Comparison of ENCODE assay signal across 34 cellular contexts in the genomic region with DNA sequence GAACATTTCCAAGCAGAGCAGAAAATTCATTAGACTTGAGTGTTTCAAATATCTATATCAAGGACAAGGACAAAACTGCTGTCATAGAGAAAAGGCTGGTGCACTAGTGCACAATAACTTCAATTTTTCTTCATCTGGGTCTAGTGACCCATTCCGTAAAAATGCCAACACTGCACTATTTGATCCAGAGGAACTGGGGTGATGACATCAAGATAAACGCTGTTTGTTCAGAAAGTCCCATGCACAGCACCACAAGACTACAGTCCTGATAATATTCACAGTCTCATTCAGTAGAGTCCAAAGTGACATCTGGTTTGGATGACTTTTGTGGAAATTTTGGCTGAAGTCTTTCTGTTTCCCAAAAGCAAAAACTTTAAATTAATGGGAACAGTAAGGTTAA.
"Had no signal": no experiment of that assay in that cellular context is flagged by ENCODE, and none has a peak within 500 bp of the region (broad histone marks: within the 10 kb centered on the region; RNA-seq: fewer than 3 reads in every experiment).

No MANE protein-coding gene starts in this region.

- H3K36me3 ChIP-seq: Peyer's patch, WERI-Rb-1 had no signal

- H3K27ac Mint-ChIP-seq: activated CD4-positive, alpha-beta memory T cell treated with anti-CD3 and anti-CD28 coated beads, Interleukin-2, amount 10 ng/mL, durations not matched to agents 7 days and 5 days; activated CD8-positive, alpha-beta memory T cell treated with anti-CD3 and anti-CD28 coated beads, Interleukin-2, amount 10 ng/mL, durations not matched to agents 7 days and 5 days; activated naive CD4-positive, alpha-beta T cell treated with anti-CD3 and anti-CD28 coated beads, Interleukin-2, amount 10 ng/mL, durations not matched to agents 7 days and 5 days; activated naive CD8-positive, alpha-beta T cell; activated naive CD8-positive, alpha-beta T cell treated with anti-CD3 and anti-CD28 coated beads, Interleukin-2, amount 50 U/mL, for 24 hours; brain had no signal

- H3K27me3 Mint-ChIP-seq: activated CD4-positive, alpha-beta memory T cell treated with anti-CD3 and anti-CD28 coated beads, Interleukin-2, amount 10 ng/mL, durations not matched to agents 7 days and 5 days; activated CD8-positive, alpha-beta memory T cell treated with anti-CD3 and anti-CD28 coated beads, Interleukin-2, amount 10 ng/mL, durations not matched to agents 7 days and 5 days; activated naive CD4-positive, alpha-beta T cell treated with anti-CD3 and anti-CD28 coated beads, Interleukin-2, amount 10 ng/mL, durations not matched to agents 7 days and 5 days had no signal

- H3K4me1 ChIP-seq: Peyer's patch had no signal

- H3K4me3 Mint-ChIP-seq: activated CD4-positive, alpha-beta memory T cell treated with anti-CD3 and anti-CD28 coated beads, Interleukin-2, amount 10 ng/mL, durations not matched to agents 7 days and 5 days; activated CD8-positive, alpha-beta memory T cell treated with anti-CD3 and anti-CD28 coated beads, Interleukin-2, amount 10 ng/mL, durations not matched to agents 7 days and 5 days; activated naive CD4-positive, alpha-beta T cell treated with anti-CD3 and anti-CD28 coated beads, Interleukin-2, amount 10 ng/mL, durations not matched to agents 7 days and 5 days; activated naive CD8-positive, alpha-beta T cell; activated naive CD8-positive, alpha-beta T cell treated with anti-CD3 and anti-CD28 coated beads, Interleukin-2, amount 50 U/mL, for 24 hours; brain had no signal

- H3K9me3 Mint-ChIP-seq: activated naive CD4-positive, alpha-beta T cell treated with anti-CD3 and anti-CD28 coated beads, Interleukin-2, amount 10 ng/mL, durations not matched to agents 7 days and 5 days had no signal

- DNase-seq: activated CD4-positive, alpha-beta memory T cell treated with anti-CD3 and anti-CD28 coated beads, Interleukin-2, amount 10 ng/mL, durations not matched to agents 7 days and 5 days; activated CD4-positive, alpha-beta T cell treated with anti-CD3 and anti-CD28 coated beads, Interleukin-2, amount 50 U/mL, for 1 hour; activated CD8-positive, alpha-beta memory T cell treated with anti-CD3 and anti-CD28 coated beads for 24 hours; activated CD8-positive, alpha-beta memory T cell treated with anti-CD3 and anti-CD28 coated beads, Interleukin-2, amount 10 ng/mL, durations not matched to agents 7 days and 5 days; activated CD8-positive, alpha-beta memory T cell treated with anti-CD3 and anti-CD28 coated beads, Interleukin-2, amount 50 U/mL, for 48 hours; activated effector memory CD4-positive, alpha-beta T cell treated with Interleukin-2 at 50 U/mL for 16 hours; activated naive CD4-positive, alpha-beta T cell treated with anti-CD3 and anti-CD28 coated beads, Interleukin-2, amount 10 ng/mL, durations not matched to agents 7 days and 5 days; activated naive CD8-positive, alpha-beta T cell treated with anti-CD3 and anti-CD28 coated beads, Interleukin-2, amount 50 U/mL, for 24 hours; activated T-cell treated with anti-CD3 and anti-CD28 coated beads, Interleukin-2, amount 50 U/mL, for 48 hours; anterior cingulate cortex; caudate nucleus; MM.1S; MV-4-11; NCI-H1092; NCI-H1436 treated with DMSO at 0.1 percent for 48 hours; NCI-H1694 treated with DMSO at 0.1 percent for 48 hours; NCI-H2029; NCI-H2171; NCI-H510A; NCI-H526; NCI-H748 treated with DMSO at 0.1 percent for 48 hours; NK-92 treated with Interleukin-12 subunit alpha and Interleukin-12 subunit beta, amount 100 ng/mL, for 24 hours; Peyer's patch; RPMI8226; SIG-M5; SW 1271; T-helper 1 cell; T-helper 2 cell; T-helper 9 cell; WERI-Rb-1 had no signal

- H3K27ac ChIP-seq: KMS-11, Peyer's patch, WERI-Rb-1 had no signal

- H3K4me2 ChIP-seq: KMS-11 had no signal

- H3K27me3 ChIP-seq: Peyer's patch had no signal

- H3K4me1 Mint-ChIP-seq: activated CD4-positive, alpha-beta memory T cell treated with anti-CD3 and anti-CD28 coated beads, Interleukin-2, amount 10 ng/mL, durations not matched to agents 7 days and 5 days; activated CD8-positive, alpha-beta memory T cell treated with anti-CD3 and anti-CD28 coated beads, Interleukin-2, amount 10 ng/mL, durations not matched to agents 7 days and 5 days; activated naive CD4-positive, alpha-beta T cell treated with anti-CD3 and anti-CD28 coated beads, Interleukin-2, amount 10 ng/mL, durations not matched to agents 7 days and 5 days; activated naive CD8-positive, alpha-beta T cell treated with anti-CD3 and anti-CD28 coated beads, Interleukin-2, amount 50 U/mL, for 24 hours had no signal

- H3K36me3 Mint-ChIP-seq: activated CD8-positive, alpha-beta memory T cell treated with anti-CD3 and anti-CD28 coated beads, Interleukin-2, amount 10 ng/mL, durations not matched to agents 7 days and 5 days; activated naive CD4-positive, alpha-beta T cell treated with anti-CD3 and anti-CD28 coated beads, Interleukin-2, amount 10 ng/mL, durations not matched to agents 7 days and 5 days; activated naive CD8-positive, alpha-beta T cell had no signal

- H3K4me3 ChIP-seq: Peyer's patch had no signal

- H3K9ac ChIP-seq: KMS-11 had no signal

- H3K9me3 ChIP-seq: Peyer's patch had no signal

- ATAC-seq: activated CD8-positive, alpha-beta memory T cell treated with anti-CD3 and anti-CD28 coated beads, Interleukin-2, amount 10 ng/mL, durations not matched to agents 7 days and 5 days; activated naive CD8-positive, alpha-beta T cell treated with anti-CD3 and anti-CD28 coated beads, Interleukin-2, amount 50 U/mL, for 24 hours; Right ventricle myocardium inferior had no signal
